8 cellular contexts compared by ENCODE assay signal in genomic region chr3:11591401-11592266, GRCh38. TPM values are rescaled to one million over a fixed set of nuclear protein-coding genes. Genes with fewer than 3 reads are reported as not detected.
DNase-seq lines count a peak whose midpoint lies in the region; ATAC-seq and TF ChIP-seq lines count a peak whose summit lies in the region.

No MANE protein-coding gene starts in this region.

- H3K4me1 Mint-ChIP-seq in Calu3 (ENCODE audit: low read depth, unreplicated experiment) = peaks cover 60% of the 10 kb centered on the region
- peaks cover 53 to 76% (median 56%) of the 10 kb centered on the region in 3 donors for H3K4me1 Mint-ChIP-seq in CD8-positive, alpha-beta memory T cell

- no peak overlapping the region for H3K18ac ChIP-seq in neuronal stem cell (ENCODE audit: low read length)

- H3K4me3 ChIP-seq in neuronal stem cell (ENCODE audit: low read length in 2 of 2) = peak overlapping the region in 1 of 2 donors; percentile 5
- no peak overlapping the region for H3K4me3 ChIP-seq in CD8-positive, alpha-beta memory T cell (ENCODE audit: low read length)

- H2AFZ ChIP-seq in neuronal stem cell (ENCODE audit: low read length) = peak overlapping the region; percentile 23

- POLR2A ChIA-PET in CD8-positive, alpha-beta memory T cell (lab: Charles Lee) = no interaction called here

- H3K79me1 ChIP-seq in neuronal stem cell (ENCODE audit: low read depth, low read length) = peaks cover 6% of the 10 kb centered on the region

- in situ Hi-C loops in SK-MEL-5 (cut with HindIII; ENCODE audit: low pct_unique_long_range_greater_than_20kb, low sequenced_read_pairs) = no loop called here

- no peaks in the 10 kb centered on the region for H3K9me3 Mint-ChIP-seq in Calu3 (ENCODE audit: low read depth, unreplicated experiment)
- peaks cover 0 to 3% (median 0%) of the 10 kb centered on the region in 5 donors for H3K9me3 Mint-ChIP-seq in CD8-positive, alpha-beta memory T cell

- H2BK5ac ChIP-seq in neuronal stem cell (ENCODE audit: low read length) = no peak overlapping the region

- DNase-seq in Calu3 (peak; percentile 72), SK-MEL-5 (ENCODE audit: low read depth, low spot score) (peak; percentile 97), fibroblast of peridontal ligament (ENCODE audit: extremely low read depth) (peak; percentile 67), neuronal stem cell (ENCODE audit: low spot score) (peak; percentile 90), T1000 (lab: John Stamatoyannopoulos, UW) (no peak)
- no peak for DNase-seq in CD8-positive, alpha-beta memory T cell

- peak overlapping the region; percentile 92 for H3K27ac ChIP-seq in neuronal stem cell (replicated peaks; ENCODE audit: low read length)
- H3K27ac ChIP-seq in CD8-positive, alpha-beta memory T cell (ENCODE audit: low read depth, low read length) = no peak overlapping the region

- no TSS peak for BruUV-seq in Calu3 (replicated peaks; lab: Mats Ljungman, UMichigan)

- peaks cover 3 to 53% of the 10 kb centered on the region in 2 donors for H3K36me3 ChIP-seq in neuronal stem cell (replicated peaks in 1 of 2; ENCODE audit: control insufficient read depth in 2 of 2, insufficient read depth in 2 of 2, low read length in 2 of 2)
- H3K36me3 ChIP-seq in CD8-positive, alpha-beta memory T cell (ENCODE audit: insufficient read depth, low read length) = no peaks in the 10 kb centered on the region

- no peaks in the 10 kb centered on the region for H3K27me3 Mint-ChIP-seq in Calu3 (ENCODE audit: unreplicated experiment)
- H3K27me3 Mint-ChIP-seq in CD8-positive, alpha-beta memory T cell = peaks cover 0 to 2% of the 10 kb centered on the region in 2 donors

- no peak overlapping the region for H4K91ac ChIP-seq in neuronal stem cell (ENCODE audit: low read depth, low read length, poor library complexity)

- H3K23ac ChIP-seq in neuronal stem cell (ENCODE audit: low read depth, low read length, poor library complexity) = no peak overlapping the region

- no peak overlapping the region for H3K9ac ChIP-seq in neuronal stem cell (ENCODE audit: low read depth, low read length, poor library complexity)

- H4K8ac ChIP-seq in neuronal stem cell (ENCODE audit: low read depth, low read length) = no peak overlapping the region

- ATAC-seq in HG03354 (IDR thresholded peaks at IDR 0.05; ENCODE audit: poor library complexity, severe bottlenecking, unreplicated experiment) (no peak), HG03565 (IDR thresholded peaks at IDR 0.05; ENCODE audit: unreplicated experiment) (no peak)

- H3K27ac Mint-ChIP-seq in Calu3 (ENCODE audit: unreplicated experiment) = peak overlapping the region; percentile 50
- H3K27ac Mint-ChIP-seq in CD8-positive, alpha-beta memory T cell = peak overlapping the region in 3 of 8 donors; percentile 37 to 66 (median 49)

- no peak overlapping the region for H2AK5ac ChIP-seq in neuronal stem cell (ENCODE audit: low read depth, low read length)

- CTCF ChIA-PET in Calu3 (lab: Charles Lee) = interaction anchor here (0.6 to 1.5 kb wide), 3 partner anchors 11 to 1218 kb away, joined by 4 to 11 read pairs (median 4); no protein-coding TSS in a partner anchor
- CTCF ChIA-PET in CD8-positive, alpha-beta memory T cell (lab: Charles Lee) = no interaction called here

- no peak overlapping the region for H3K4ac ChIP-seq in neuronal stem cell (ENCODE audit: low read length)

- H2BK12ac ChIP-seq in neuronal stem cell (ENCODE audit: low read length) = no peak overlapping the region

- H2BK120ac ChIP-seq in neuronal stem cell (ENCODE audit: low read depth, low read length) = no peak overlapping the region

- H3K27me3 ChIP-seq in neuronal stem cell (ENCODE audit: control insufficient read depth in 3 of 3, insufficient read depth in 3 of 3, low read depth in 1 of 3, low read length in 3 of 3) = no peaks in the 10 kb centered on the region
- H3K27me3 ChIP-seq in CD8-positive, alpha-beta memory T cell (ENCODE audit: insufficient read depth, low read length, poor library complexity, severe bottlenecking) = no peaks in the 10 kb centered on the region

- H3K4me2 ChIP-seq in neuronal stem cell (ENCODE audit: insufficient read depth, low read length, poor library complexity, severe bottlenecking) = peak overlapping the region; percentile 36

- no CpG with 5 or more reads among the region's 9 CpGs for WGBS in neuronal stem cell (ENCODE audit: extremely low coverage in 2 of 2, insufficient read length in 2 of 2, insufficient replicate concordance in 1 of 2), 2 donors

- peaks cover 47 to 49% of the 10 kb centered on the region in 2 donors for H3K4me1 ChIP-seq in neuronal stem cell (ENCODE audit: control insufficient read depth in 2 of 2, insufficient read depth in 1 of 2, low read depth in 1 of 2, low read length in 2 of 2)
- no peaks in the 10 kb centered on the region for H3K4me1 ChIP-seq in CD8-positive, alpha-beta memory T cell (ENCODE audit: insufficient read depth, low read length)

- no peak for TF ChIP-seq CTCF in Calu3 (IDR thresholded peaks at IDR 0.05; ENCODE audit: unreplicated experiment)

- H3K36me3 Mint-ChIP-seq in Calu3 (ENCODE audit: insufficient read depth, unreplicated experiment) = no peaks in the 10 kb centered on the region
- H3K36me3 Mint-ChIP-seq in CD8-positive, alpha-beta memory T cell = peaks cover 17 to 48% (median 20%) of the 10 kb centered on the region in 3 donors

- H3K14ac ChIP-seq in neuronal stem cell (ENCODE audit: low read length) = no peak overlapping the region

- peak overlapping the region; percentile 52 for H3K4me3 Mint-ChIP-seq in Calu3 (ENCODE audit: low read depth, unreplicated experiment)
- no peak overlapping the region for H3K4me3 Mint-ChIP-seq in CD8-positive, alpha-beta memory T cell

- intact Hi-C loops in Calu3 (cut with micrococcal nuclease; ENCODE audit: unreplicated experiment) = loop anchor here (1.0 kb wide), 1 partner anchor 9 kb away; no protein-coding TSS in a partner anchor

- peaks cover 0 to 8% of the 10 kb centered on the region in 2 donors for H3K9me3 ChIP-seq in neuronal stem cell (replicated peaks in 1 of 2; ENCODE audit: control insufficient read depth in 2 of 2, insufficient read depth in 1 of 2, low read depth in 1 of 2, low read length in 2 of 2)
- H3K9me3 ChIP-seq in CD8-positive, alpha-beta memory T cell (ENCODE audit: low read length) = no peaks in the 10 kb centered on the region

- H2BK15ac ChIP-seq in neuronal stem cell (ENCODE audit: low read length) = no peak overlapping the region

RNA-seq across cellular contexts. Expression of gene VGLL4, which starts 52.1 kb away (rescaled TPM):
- 49.1 and 51.3 TPM in 2 replicates for total RNA-seq in Calu3 (2022)
- total RNA-seq in SK-MEL-5 (2014; rRNA removed; shearing (Covaris generic)) = 90.5 and 104 TPM in 2 replicates
- polyA plus RNA-seq in SK-MEL-5 (2015; cell fraction: cytosol; rRNA removed) = 154 and 161 TPM in 2 replicates
- polyA plus RNA-seq in SK-MEL-5 (2015; cell fraction: nucleus; rRNA removed) = 63.5 and 63.6 TPM in 2 replicates
- polyA plus RNA-seq in neuronal stem cell (2013, experiment 1 of 2) = 67.7 TPM
- 69.5 TPM for polyA plus RNA-seq in neuronal stem cell (2013, experiment 2 of 2)
- 10 to 100 TPM; 37.7 to 40.5 TPM for total RNA-seq in CD8-positive, alpha-beta memory T cell
- 29.9 TPM for polyA plus RNA-seq in CD8-positive, alpha-beta memory T cell

Comparison
In these comparisons a context has a peak if more than half of its experiments do, and no peak if none do; other contexts are left out.
1. DNase-seq: peak in Calu3 (single experiment), SK-MEL-5 (single experiment), fibroblast of peridontal ligament (single experiment) and neuronal stem cell (single experiment); none in CD8-positive, alpha-beta memory T cell (0 of 5) and T1000 (single experiment).